In genomic region chr3:32113566-32113965, GRCh38 we compare ENCODE assay signal across 18 cellular contexts. TPM values are rescaled to one million over a fixed set of nuclear protein-coding genes. Genes with fewer than 3 reads are reported as not detected.
DNase-seq lines count a peak whose midpoint lies in the region; ATAC-seq and TF ChIP-seq lines count a peak whose summit lies in the region.
"Had no signal": no experiment of that assay in that cellular context is flagged by ENCODE, and none has a peak within 500 bp of the region (broad histone marks: within the 10 kb centered on the region; RNA-seq: fewer than 3 reads in every experiment).

No MANE protein-coding gene starts in this region.

- no peaks in the 10 kb centered on the region for H3K27me3 Mint-ChIP-seq in activated CD8-positive, alpha-beta T cell treated with anti-CD3 and anti-CD28 coated beads, Interleukin-2, amount 10 ng/mL, durations not matched to agents 7 days and 5 days (ENCODE audit: low read depth)
- H3K27me3 Mint-ChIP-seq in naive thymus-derived CD8-positive, alpha-beta T cell = peaks cover 0 to 1% (median 0%) of the 10 kb centered on the region in 5 donors

- in situ Hi-C loops in GM23248 (cut with MboI) = no loop called here

- no peaks in the 10 kb centered on the region for H4K20me1 ChIP-seq in GM23248 (ENCODE audit: insufficient read depth)

- H3K9me3 ChIP-seq in upper lobe of right lung (no peaks in the 10 kb centered on the region), GM23248 (ENCODE audit: low read depth) (no peaks in the 10 kb centered on the region)
- H3K9me3 ChIP-seq: ascending aorta, esophagus squamous epithelium, prostate gland had no signal

- H3K36me3 ChIP-seq in upper lobe of right lung = no peaks in the 10 kb centered on the region
- H3K36me3 ChIP-seq in GM23248 (ENCODE audit: low read depth) = no peaks in the 10 kb centered on the region
- H3K36me3 ChIP-seq: ascending aorta, neural progenitor cell, prostate gland had no signal

- H3K4me1 Mint-ChIP-seq in activated CD8-positive, alpha-beta T cell treated with anti-CD3 and anti-CD28 coated beads, Interleukin-2, amount 10 ng/mL, durations not matched to agents 7 days and 5 days (ENCODE audit: low read depth) = peaks cover 68% of the 10 kb centered on the region
- H3K4me1 Mint-ChIP-seq in naive thymus-derived CD8-positive, alpha-beta T cell = peaks cover 20 to 72% (median 62%) of the 10 kb centered on the region in 4 donors
- H3K4me1 Mint-ChIP-seq: neural progenitor cell had no signal

- no peak for DNase-seq in activated naive CD4-positive, alpha-beta T cell treated with anti-CD3 and anti-CD28 coated beads, Interleukin-2, amount 50 U/mL, for 72 hours (ENCODE audit: low spot score in 2 of 2)
- DNase-seq in activated naive CD4-positive, alpha-beta T cell (lab: John Stamatoyannopoulos, UW) = no peak
- DNase-seq in activated CD8-positive, alpha-beta T cell treated with anti-CD3 and anti-CD28 coated beads, Interleukin-2, amount 10 ng/mL, durations not matched to agents 7 days and 5 days = no peak
- DNase-seq in naive thymus-derived CD8-positive, alpha-beta T cell = no peak
- no peak for DNase-seq in upper lobe of right lung
- DNase-seq in NCI-H1048 (lab: John Stamatoyannopoulos, UW) = no peak
- no peak for DNase-seq in GM23248
- no peak for DNase-seq in stimulated activated CD4-positive, alpha-beta T cell treated with anti-CD3 and anti-CD28 coated beads, Interleukin-4, amount 100 ng/mL, for 4 hours
- DNase-seq: activated effector memory CD4-positive, alpha-beta T cell treated with anti-CD3 and anti-CD28 coated beads, Interleukin-2, amount 50 U/mL, for 16 hours; esophagus squamous epithelium; midbrain; NCI-H2029; NCI-H446 treated with DMSO at 0.1 percent for 48 hours had no signal

- H3K27ac ChIP-seq in upper lobe of right lung = peak overlapping the region; percentile 34
- no peak overlapping the region for H3K27ac ChIP-seq in GM23248
- H3K27ac ChIP-seq: ascending aorta, neural progenitor cell, prostate gland, RWPE1 had no signal

- H3K79me2 ChIP-seq in GM23248 (ENCODE audit: insufficient read depth) = no peaks in the 10 kb centered on the region

- peak overlapping the region in 1 of 2 donors; percentile 64 for H3K27ac Mint-ChIP-seq in activated naive CD4-positive, alpha-beta T cell treated with anti-CD3 and anti-CD28 coated beads, Interleukin-2, amount 50 U/mL, for 72 hours
- H3K27ac Mint-ChIP-seq in activated CD8-positive, alpha-beta T cell treated with anti-CD3 and anti-CD28 coated beads, Interleukin-2, amount 10 ng/mL, durations not matched to agents 7 days and 5 days = peak overlapping the region; percentile 91
- peak overlapping the region in 9 of 10 donors; percentile 12 to 95 (median 91) for H3K27ac Mint-ChIP-seq in naive thymus-derived CD8-positive, alpha-beta T cell
- H3K27ac Mint-ChIP-seq: neural progenitor cell had no signal

- H3K4me1 ChIP-seq in upper lobe of right lung (peaks cover 38% of the 10 kb centered on the region), GM23248 (ENCODE audit: insufficient read depth) (no peaks in the 10 kb centered on the region)
- H3K4me1 ChIP-seq: neural progenitor cell had no signal

- H3K4me3 ChIP-seq in upper lobe of right lung = no peak overlapping the region
- H3K4me3 ChIP-seq in GM23248 = no peak overlapping the region
- H3K4me3 ChIP-seq: ascending aorta, esophagus squamous epithelium, neural progenitor cell, prostate gland, smooth muscle cell had no signal

- H3K4me3 Mint-ChIP-seq in activated CD8-positive, alpha-beta T cell treated with anti-CD3 and anti-CD28 coated beads, Interleukin-2, amount 10 ng/mL, durations not matched to agents 7 days and 5 days = peak overlapping the region; percentile 65
- peak overlapping the region in 5 of 10 donors; percentile 41 to 82 (median 70) for H3K4me3 Mint-ChIP-seq in naive thymus-derived CD8-positive, alpha-beta T cell
- H3K4me3 Mint-ChIP-seq: neural progenitor cell had no signal

- no peaks in the 10 kb centered on the region for H3K27me3 ChIP-seq in upper lobe of right lung
- no peaks in the 10 kb centered on the region for H3K27me3 ChIP-seq in GM23248 (replicated peaks; ENCODE audit: insufficient read depth)
- H3K27me3 ChIP-seq: ascending aorta, esophagus squamous epithelium had no signal

- peak; percentile 28 to 45 for ATAC-seq in activated naive CD4-positive, alpha-beta T cell treated with anti-CD3 and anti-CD28 coated beads, Interleukin-2, amount 50 U/mL, for 72 hours
- ATAC-seq in activated CD8-positive, alpha-beta T cell treated with anti-CD3 and anti-CD28 coated beads, Interleukin-2, amount 10 ng/mL, durations not matched to agents 7 days and 5 days = peak; percentile 2
- ATAC-seq in naive thymus-derived CD8-positive, alpha-beta T cell = no peak
- no peak for ATAC-seq in upper lobe of right lung

- TF ChIP-seq CTCF in upper lobe of right lung (IDR thresholded peaks at IDR 0.05) = no peak

- H3K9me3 Mint-ChIP-seq in activated naive CD4-positive, alpha-beta T cell treated with anti-CD3 and anti-CD28 coated beads, Interleukin-2, amount 50 U/mL, for 72 hours = peaks cover 0 to 4% of the 10 kb centered on the region in 2 donors
- peaks cover 5% of the 10 kb centered on the region for H3K9me3 Mint-ChIP-seq in activated CD8-positive, alpha-beta T cell treated with anti-CD3 and anti-CD28 coated beads, Interleukin-2, amount 10 ng/mL, durations not matched to agents 7 days and 5 days (ENCODE audit: insufficient read depth)
- peaks cover 0 to 7% (median 5%) of the 10 kb centered on the region in 9 donors for H3K9me3 Mint-ChIP-seq in naive thymus-derived CD8-positive, alpha-beta T cell

- H2AFZ ChIP-seq in GM23248 = no peak overlapping the region
- H2AFZ ChIP-seq: neural progenitor cell had no signal

- no peaks in the 10 kb centered on the region for H3K9me2 ChIP-seq in GM23248 (ENCODE audit: insufficient read depth)

- H3F3A ChIP-seq in GM23248 (ENCODE audit: insufficient read depth) = no peaks in the 10 kb centered on the region

- CTCF ChIA-PET in activated CD8-positive, alpha-beta T cell treated with anti-CD3 and anti-CD28 coated beads, Interleukin-2, amount 10 ng/mL, durations not matched to agents 7 days and 5 days (lab: Charles Lee) = interaction anchor here (0.5 to 3.0 kb wide), 3 partner anchors 12 to 94 kb away, joined by 3 to 10 read pairs (median 4); no protein-coding TSS in a partner anchor

- intact Hi-C loops in upper lobe of right lung (cut with DNase I) = no loop called here

- peaks cover 5 to 20% of the 10 kb centered on the region in 2 donors for H3K36me3 Mint-ChIP-seq in activated naive CD4-positive, alpha-beta T cell treated with anti-CD3 and anti-CD28 coated beads, Interleukin-2, amount 50 U/mL, for 72 hours
- peaks cover 46% of the 10 kb centered on the region for H3K36me3 Mint-ChIP-seq in activated CD8-positive, alpha-beta T cell treated with anti-CD3 and anti-CD28 coated beads, Interleukin-2, amount 10 ng/mL, durations not matched to agents 7 days and 5 days (ENCODE audit: low read depth)
- no peaks in the 10 kb centered on the region for H3K36me3 Mint-ChIP-seq in naive thymus-derived CD8-positive, alpha-beta T cell
- H3K36me3 Mint-ChIP-seq: neural progenitor cell had no signal

- POLR2A ChIA-PET in activated CD8-positive, alpha-beta T cell treated with anti-CD3 and anti-CD28 coated beads, Interleukin-2, amount 10 ng/mL, durations not matched to agents 7 days and 5 days (lab: Charles Lee) = interaction anchor here (0.7 to 1.9 kb wide), 3 partner anchors 7 to 692 kb away, joined by 3 to 6 read pairs (median 4); partner anchors contain the start of genes GPD1L and STT3B
- POLR2A ChIA-PET in naive thymus-derived CD8-positive, alpha-beta T cell (lab: Charles Lee) = interaction anchor here (1.2 kb wide), 1 partner anchor 91 kb away, joined by 3 read pairs; no protein-coding TSS in a partner anchor

- no peak overlapping the region for H3K4me2 ChIP-seq in GM23248 (ENCODE audit: unreplicated experiment)
- H3K4me2 ChIP-seq: neural progenitor cell, smooth muscle cell had no signal

- no peak overlapping the region for H3K9ac ChIP-seq in GM23248
- H3K9ac ChIP-seq: neural progenitor cell had no signal

RNA-seq across cellular contexts. Expression of gene GPD1L, which starts 7.1 kb away (rescaled TPM):
- total RNA-seq in activated naive CD4-positive, alpha-beta T cell treated with anti-CD3 and anti-CD28 coated beads, Interleukin-2, amount 50 U/mL, for 72 hours = 10 to 100 TPM in 1 of 2 donors, 1 to 10 TPM in 1; 8.4 to 13.6 TPM
- total RNA-seq in activated CD8-positive, alpha-beta T cell treated with anti-CD3 and anti-CD28 coated beads, Interleukin-2, amount 10 ng/mL, durations not matched to agents 7 days and 5 days = 10 to 100 TPM; 33.8 to 37.0 TPM
- 10 to 100 TPM; 16.6 to 20.5 TPM for total RNA-seq in naive thymus-derived CD8-positive, alpha-beta T cell
- 10 to 100 TPM in 1 of 3 donors, 1 to 10 TPM in 2; 8.0 to 10.4 (median 10.0) TPM for polyA plus RNA-seq in naive thymus-derived CD8-positive, alpha-beta T cell
- total RNA-seq in upper lobe of right lung = 84.1 TPM
- total RNA-seq in GM23248 (2014; rRNA removed; shearing (Covaris generic)) = 3.5 and 3.9 TPM in 2 replicates
- 2.4 TPM in 2 replicates for polyA plus RNA-seq in GM23248 (2016; fragmentation: Nextera tagmentation; extraction: Ambion mirVana)

Comparison
In these comparisons a context has a peak if more than half of its experiments do, and no peak if none do; other contexts are left out.
1. ATAC-seq: peak in activated naive CD4-positive, alpha-beta T cell treated with anti-CD3 and anti-CD28 coated beads, Interleukin-2, amount 50 U/mL, for 72 hours (2 of 2) and activated CD8-positive, alpha-beta T cell treated with anti-CD3 and anti-CD28 coated beads, Interleukin-2, amount 10 ng/mL, durations not matched to agents 7 days and 5 days (single experiment); none in naive thymus-derived CD8-positive, alpha-beta T cell (0 of 2) and upper lobe of right lung (single experiment).